Comparison of ENCODE assay signal across 9 cellular contexts in the genomic region with DNA sequence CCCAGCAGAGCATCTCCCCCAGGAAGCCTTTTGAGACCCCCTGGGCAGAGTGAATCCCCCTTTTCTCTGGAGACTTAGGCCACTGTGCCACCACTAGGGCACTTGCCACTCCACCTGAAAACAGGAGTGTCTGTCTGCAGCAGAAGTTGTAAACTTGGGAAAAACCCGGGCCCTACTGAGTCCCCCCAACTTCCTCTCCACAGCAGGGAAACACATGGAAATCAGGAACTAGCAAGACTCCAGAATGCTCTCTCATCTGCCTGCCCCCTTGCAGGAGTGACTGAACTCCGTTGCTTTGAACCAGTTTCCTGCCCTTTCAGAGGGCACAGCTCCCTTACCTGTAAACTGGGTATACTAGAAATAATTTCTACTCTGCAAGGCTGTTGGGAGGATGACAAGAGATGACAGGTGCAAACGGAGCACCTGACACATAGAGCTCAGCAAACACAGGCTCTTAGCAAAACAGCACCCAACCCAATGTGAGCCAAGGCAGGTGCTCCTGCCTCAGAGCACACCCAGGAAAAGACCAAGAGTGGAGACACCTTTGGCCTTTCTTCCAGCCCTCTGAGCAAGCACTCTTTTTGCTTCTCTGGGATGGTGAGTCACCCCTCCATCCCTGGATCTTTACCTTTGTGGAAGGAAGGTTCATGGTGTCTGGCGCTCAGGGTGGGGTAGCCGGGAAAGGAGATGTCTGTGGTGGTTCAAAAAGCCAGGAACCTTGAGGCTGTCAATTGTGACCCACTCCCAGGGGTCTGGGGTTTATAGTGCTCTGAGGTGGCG. TPM values are rescaled to one million over a fixed set of nuclear protein-coding genes. Genes with fewer than 3 reads are reported as not detected.
DNase-seq lines count a peak whose midpoint lies in the region; ATAC-seq and TF ChIP-seq lines count a peak whose summit lies in the region.
"Had no signal": no experiment of that assay in that cellular context is flagged by ENCODE, and none has a peak within 500 bp of the region (broad histone marks: within the 10 kb centered on the region; RNA-seq: fewer than 3 reads in every experiment).

Gene HCRT, minus strand, starts transcription at position 736 of the 780 bp plus-strand sequence. Its CDS starts 87 bp downstream, at position 649.

- peaks cover 58% of the 10 kb centered on the region for H3K27me3 ChIP-seq in NT2/D1 (ENCODE audit: insufficient read depth, insufficient read length)
- peaks cover 16 to 29% (median 23%) of the 10 kb centered on the region in 3 donors for H3K27me3 ChIP-seq in sigmoid colon

- no peaks in the 10 kb centered on the region for H3K9me3 ChIP-seq in NT2/D1 (ENCODE audit: insufficient read depth, low read length)
- no peaks in the 10 kb centered on the region for H3K9me3 ChIP-seq in sigmoid colon

- H3K27ac ChIP-seq in sigmoid colon: peak within 1 kb of the TSS; percentile 46 to 74 (median 69)

- no peak for TF ChIP-seq POLR2A in sigmoid colon (IDR thresholded peaks at IDR 0.05)

- WGBS in sigmoid colon, 2 donors: 44 to 58% methylated on average over 6 of the region's 6 CpGs

- ATAC-seq in esophagus mucosa (peak; percentile 25), HG03521 (IDR thresholded peaks at IDR 0.05; ENCODE audit: unreplicated experiment) (no peak), HG02678 (IDR thresholded peaks at IDR 0.05; ENCODE audit: unreplicated experiment) (no peak)

- H3K4me1 ChIP-seq in NT2/D1 (ENCODE audit: insufficient read depth, insufficient read length): peaks cover 27% of the 10 kb centered on the region
- peaks cover 0 to 43% (median 29%) of the 10 kb centered on the region in 4 donors for H3K4me1 ChIP-seq in sigmoid colon

- no peak for TF ChIP-seq CTCF in GM12875 (IDR thresholded peaks at IDR 0.05; ENCODE audit: borderline replicate concordance, insufficient read depth, low read depth, low read length)
- TF ChIP-seq CTCF in sigmoid colon (IDR thresholded peaks at IDR 0.05): no peak

- intact Hi-C loops in sigmoid colon (cut with DNase I): no loop called here

- peak within 1 kb of the TSS; percentile 33 for H3K9ac ChIP-seq in NT2/D1 (ENCODE audit: insufficient read length, low read depth)

- TF ChIP-seq EP300 in sigmoid colon (IDR thresholded peaks at IDR 0.05): no peak

- DNase-seq in NT2/D1 (ENCODE audit: low read depth, low spot score): no peak
- no peak for DNase-seq in sigmoid colon
- no peak for DNase-seq in GDM1 (lab: John Stamatoyannopoulos, UW)
- no peak for DNase-seq in effector CD4-positive, alpha-beta T cell

- H3K4me3 ChIP-seq in GM12875 (ENCODE audit: low read depth, low read length) (peak within 1 kb of the TSS; percentile 17), NT2/D1 (ENCODE audit: insufficient read length, low read depth) (peak within 1 kb of the TSS; percentile 51), sigmoid colon (peak within 1 kb of the TSS; percentile 18 to 63 (median 53))

- no peaks in the 10 kb centered on the region for H3K36me3 ChIP-seq in NT2/D1 (ENCODE audit: insufficient read depth, insufficient read length, low read length)
- no peaks in the 10 kb centered on the region for H3K36me3 ChIP-seq in sigmoid colon

RNA-seq across cellular contexts. Expression of gene HCRT, which starts in this region (rescaled TPM):
- total RNA-seq in esophagus mucosa (not detected), sigmoid colon (not detected)
- polyA plus RNA-seq in sigmoid colon: not detected
- total RNA-seq: glomerular endothelial cell had no signal

Comparison
In these comparisons a context has a peak if more than half of its experiments do, and no peak if none do; other contexts are left out.
1. Peak in ATAC-seq in esophagus mucosa; RNA of the gene not detected or under 1 TPM.